Comparison of ENCODE assay signal across 9 cellular contexts in the genomic region with DNA sequence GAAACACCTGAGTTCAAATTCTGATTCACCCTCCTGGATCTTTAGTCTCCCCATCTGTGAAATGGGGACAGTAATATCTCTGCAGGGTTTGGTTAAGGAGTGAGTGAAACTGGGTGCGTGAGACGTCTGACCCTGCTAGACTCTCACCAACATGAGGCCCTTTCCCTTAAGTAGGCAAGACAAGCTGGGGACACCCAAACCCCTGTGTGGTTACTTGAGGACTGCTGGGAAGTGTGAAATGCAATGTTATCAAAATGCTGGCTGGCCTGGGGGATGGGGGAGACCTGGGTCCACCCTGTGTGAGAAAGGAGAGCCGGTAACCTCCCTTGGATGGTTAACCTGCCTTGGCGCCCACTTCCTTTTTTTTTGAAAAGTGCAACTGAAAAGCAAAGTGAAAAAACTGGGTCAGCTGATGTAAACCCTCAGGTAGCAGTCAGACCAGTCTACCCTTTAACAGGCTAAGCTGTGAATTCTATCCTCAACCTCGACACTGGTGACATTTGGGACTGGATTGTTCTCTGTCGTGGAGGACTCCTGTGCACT.
DNase-seq lines count a peak whose midpoint lies in the region; ATAC-seq lines count a peak whose summit lies in the region.
"Had no signal": no experiment of that assay in that cellular context is flagged by ENCODE, and none has a peak within 500 bp of the region (broad histone marks: within the 10 kb centered on the region; RNA-seq: fewer than 3 reads in every experiment).

No MANE protein-coding gene starts in this region.

- peaks cover 54 to 70% of the 10 kb centered on the region in 2 donors for H3K4me1 Mint-ChIP-seq in stimulated activated naive B cell treated with anti-CD40 and anti-IgM and Interleukin-4, amounts not matched to agents 10 μg/mL and 1 μg/mL and 100 μg/mL, for 72 hours

- ATAC-seq in HG02798 (IDR thresholded peaks at IDR 0.05; ENCODE audit: poor library complexity, unreplicated experiment) = peak; percentile 85
- ATAC-seq in stimulated activated naive B cell treated with anti-CD40 and anti-IgM and Interleukin-4, amounts not matched to agents 10 μg/mL and 1 μg/mL and 100 μg/mL, for 72 hours (replicated peaks) = peak; percentile 90 to 93

- peak overlapping the region; percentile 91 for H3K27ac Mint-ChIP-seq in stimulated activated naive B cell treated with anti-CD40 and anti-IgM and Interleukin-4, amounts not matched to agents 10 μg/mL and 1 μg/mL and 100 μg/mL, for 72 hours

- no peaks in the 10 kb centered on the region for H3K27me3 Mint-ChIP-seq in stimulated activated naive B cell treated with anti-CD40 and anti-IgM and Interleukin-4, amounts not matched to agents 10 μg/mL and 1 μg/mL and 100 μg/mL, for 72 hours

- H3K36me3 Mint-ChIP-seq in stimulated activated naive B cell treated with anti-CD40 and anti-IgM and Interleukin-4, amounts not matched to agents 10 μg/mL and 1 μg/mL and 100 μg/mL, for 72 hours = peaks cover 60 to 84% of the 10 kb centered on the region in 2 donors

- peaks cover 4 to 12% of the 10 kb centered on the region in 2 donors for H3K9me3 Mint-ChIP-seq in stimulated activated naive B cell treated with anti-CD40 and anti-IgM and Interleukin-4, amounts not matched to agents 10 μg/mL and 1 μg/mL and 100 μg/mL, for 72 hours

- peak; percentile 28 for DNase-seq in activated gamma-delta T cell treated with Interleukin-2 at 50 U/mL for 16 hours
- no peak for DNase-seq in activated gamma-delta T cell (lab: John Stamatoyannopoulos, UW)
- peak; percentile 37 for DNase-seq in RPMI8226
- peak; percentile 52 for DNase-seq in stimulated activated naive B cell treated with anti-CD40 and anti-IgM and Interleukin-4, amounts not matched to agents 10 μg/mL and 1 μg/mL and 100 μg/mL, for 72 hours
- DNase-seq in GF-D8 (lab: John Stamatoyannopoulos, UW) = no peak
- DNase-seq in inferior parietal cortex (ENCODE audit: extremely low spot score) = no peak
- no peak for DNase-seq in HuH-7 (ENCODE audit: low spot score)
- DNase-seq: BE2C had no signal

- peak overlapping the region; percentile 43 to 44 for H3K4me3 Mint-ChIP-seq in stimulated activated naive B cell treated with anti-CD40 and anti-IgM and Interleukin-4, amounts not matched to agents 10 μg/mL and 1 μg/mL and 100 μg/mL, for 72 hours

Comparison
In these comparisons a context has a peak if more than half of its experiments do, and no peak if none do; other contexts are left out.
1. DNase-seq: peak in activated gamma-delta T cell treated with Interleukin-2 at 50 U/mL for 16 hours (single experiment), RPMI8226 (single experiment) and stimulated activated naive B cell treated with anti-CD40 and anti-IgM and Interleukin-4, amounts not matched to agents 10 μg/mL and 1 μg/mL and 100 μg/mL, for 72 hours (single experiment); none in activated gamma-delta T cell (single experiment), GF-D8 (single experiment), inferior parietal cortex (single experiment) and HuH-7 (single experiment).